8 cellular contexts compared by ENCODE assay signal in the genomic region with DNA sequence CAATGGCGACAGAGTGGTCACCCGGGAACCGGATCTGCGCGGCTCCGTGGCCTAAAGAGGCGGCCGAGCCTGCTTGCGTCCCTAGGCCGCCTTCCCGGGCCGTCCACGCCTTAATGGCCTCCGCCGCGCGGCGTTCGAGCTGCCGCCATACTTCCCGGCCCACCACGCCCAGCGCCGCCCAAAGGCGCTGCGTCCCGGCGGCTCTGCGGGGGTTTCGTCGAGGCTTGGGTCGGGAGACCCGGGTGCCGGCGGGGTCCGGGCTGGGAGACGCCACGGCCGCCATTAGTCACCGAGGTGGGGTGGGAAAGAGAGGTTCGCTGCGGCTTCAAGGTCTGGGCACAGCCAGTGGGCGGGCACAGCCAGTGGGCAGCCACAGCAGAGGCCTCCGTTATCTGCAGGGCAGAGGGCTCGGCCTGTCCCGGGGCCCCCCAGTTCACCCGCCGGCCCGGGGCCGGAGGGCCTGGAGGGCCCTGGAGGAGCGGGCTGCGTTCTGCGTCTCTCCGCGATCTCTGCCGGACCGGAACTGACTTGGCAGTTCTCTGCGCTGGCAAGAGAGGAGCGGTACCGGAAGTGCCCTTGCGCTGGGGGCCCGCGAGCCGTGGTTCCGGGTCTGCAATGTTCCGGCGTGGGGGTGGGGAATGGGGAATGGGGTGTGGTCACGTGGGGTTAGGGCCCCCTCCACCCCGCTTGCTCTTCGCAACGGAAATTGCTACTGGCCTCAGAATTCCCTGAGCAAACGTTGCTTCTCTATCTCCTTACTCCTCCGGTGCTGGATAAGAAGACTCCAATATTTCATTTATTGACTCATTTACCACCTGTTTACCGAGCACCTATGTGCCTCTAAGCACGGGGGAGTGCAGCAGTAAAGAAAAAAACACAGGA.
A peak's percentile ranks its signal among the peaks of the same experiment; 100 is the strongest.
DNase-seq lines count a peak whose midpoint lies in the region; ATAC-seq, FAIRE-seq and TF ChIP-seq lines count a peak whose summit lies in the region.

No MANE protein-coding gene starts in this region.

- peaks cover 15% of the 10 kb centered on the region for H3K36me3 ChIP-seq in endodermal cell (ENCODE audit: control insufficient read depth, insufficient read depth, low read length)
- peaks cover 8% of the 10 kb centered on the region for H3K36me3 ChIP-seq in mesodermal cell (ENCODE audit: control insufficient read depth, insufficient read depth, low read length)

- DNase-seq in CMK (ENCODE audit: low read depth): peak; percentile 88
- peak; percentile 93 for DNase-seq in HTR-8/SVneo (ENCODE audit: insufficient read length, low spot score)
- DNase-seq in NOMO-1 treated with dmso at 0.1 percent for 144 hours (lab: John Stamatoyannopoulos, UW; ENCODE audit: unreplicated experiment): peak; percentile 83
- DNase-seq in activated CD8-positive, alpha-beta memory T cell treated with anti-CD3 and anti-CD28 coated beads, Interleukin-2, amount 50 U/mL, for 1 hour (ENCODE audit: extremely low read depth): peak; percentile 67
- DNase-seq in endodermal cell: peak; percentile 92
- DNase-seq in stimulated activated CD8-positive, alpha-beta memory T cell treated with anti-CD3 and anti-CD28 coated beads, Interleukin-15, amount 100 ng/mL, for 1 hour (ENCODE audit: low read depth): peak; percentile 77

- H3K36me3 Mint-ChIP-seq in endodermal cell (ENCODE audit: low read depth): peaks cover 20% of the 10 kb centered on the region

- peaks cover 6% of the 10 kb centered on the region for H3K27me3 ChIP-seq in endodermal cell (ENCODE audit: control insufficient read depth, insufficient read depth, low read length, poor library complexity, severe bottlenecking)

- H3K4me3 ChIP-seq in endodermal cell (ENCODE audit: low read length) (peak overlapping the region; percentile 88), mesodermal cell (ENCODE audit: extremely low read depth, insufficient read depth, low read length, poor library complexity, severe bottlenecking) (peak overlapping the region; percentile 88)

- WGBS in endodermal cell (ENCODE audit: insufficient coverage in 1 of 2, insufficient read length in 1 of 2), 2 experiments: 2 to 20% methylated on average over 16 to 75 of the region's 75 CpGs
- WGBS in mesodermal cell (ENCODE audit: insufficient coverage in 2 of 2), 2 experiments: 3 to 10% methylated on average over 43 to 47 of the region's 75 CpGs

- peak overlapping the region; percentile 36 for H3K27ac Mint-ChIP-seq in endodermal cell

- no peak for FAIRE-seq in HTR-8/SVneo (lab: Jason Lieb, UNC)

- peaks cover 5% of the 10 kb centered on the region for H3K27me3 Mint-ChIP-seq in endodermal cell (ENCODE audit: insufficient read depth)

- peaks cover 29% of the 10 kb centered on the region for H3K4me1 Mint-ChIP-seq in endodermal cell

- TF ChIP-seq CTCF in endodermal cell (conservative IDR thresholded peaks at IDR 0.05): no peak

- peak; percentile 80 for ATAC-seq in GM21360 (IDR thresholded peaks at IDR 0.05; ENCODE audit: unreplicated experiment)

- H3K4me3 Mint-ChIP-seq in endodermal cell: peak overlapping the region; percentile 88

- H3K4me1 ChIP-seq in endodermal cell (ENCODE audit: control insufficient read depth, insufficient read depth, low read length): no peaks in the 10 kb centered on the region
- H3K4me1 ChIP-seq in mesodermal cell (ENCODE audit: control insufficient read depth, insufficient read depth, low read length, poor library complexity, severe bottlenecking): no peaks in the 10 kb centered on the region

- H3K27ac ChIP-seq in endodermal cell (ENCODE audit: low read depth, low read length): peak overlapping the region; percentile 89
- H3K27ac ChIP-seq in mesodermal cell (ENCODE audit: low read depth, low read length, severe bottlenecking): peak overlapping the region; percentile 95

- no peaks in the 10 kb centered on the region for H3K9me3 Mint-ChIP-seq in endodermal cell

- H3K9ac ChIP-seq in endodermal cell (ENCODE audit: extremely low read depth, low read length, poor library complexity, severe bottlenecking): peak overlapping the region; percentile 97

- H3K9me3 ChIP-seq in endodermal cell (ENCODE audit: control insufficient read depth, low read length): no peaks in the 10 kb centered on the region
- H3K9me3 ChIP-seq in mesodermal cell (ENCODE audit: control insufficient read depth, low read length): no peaks in the 10 kb centered on the region

Comparison
In these comparisons a context has a peak if more than half of its experiments do, and no peak if none do; other contexts are left out.
1. Peak in every context shown above with its lines: DNase-seq, ATAC-seq, H3K4me3 ChIP-seq and H3K27ac ChIP-seq.